ENCODE assay signal across 13 cellular contexts in genomic region chr9:127264462-127265040, GRCh38. TPM values are rescaled to one million over a fixed set of nuclear protein-coding genes. Genes with fewer than 3 reads are reported as not detected.
A peak's percentile ranks its signal among the peaks of the same experiment; 100 is the strongest.
DNase-seq lines count a peak whose midpoint lies in the region; ATAC-seq and TF ChIP-seq lines count a peak whose summit lies in the region.
"Had no signal": no experiment of that assay in that cellular context is flagged by ENCODE, and none has a peak within 500 bp of the region (broad histone marks: within the 10 kb centered on the region; RNA-seq: fewer than 3 reads in every experiment).

Gene GARNL3, plus strand, starts transcription at chr9:127264774. Its CDS starts 104 bp downstream, at chr9:127264878.

- H3K9me3 ChIP-seq in ascending aorta: no peaks in the 10 kb centered on the region
- H3K9me3 ChIP-seq: upper lobe of right lung had no signal

- H3K27ac ChIP-seq in ascending aorta (peak within 1 kb of the TSS; percentile 56 to 58), substantia nigra (ENCODE audit: low read depth, low read length, poor library complexity, severe bottlenecking) (peak within 1 kb of the TSS; percentile 73)
- H3K27ac ChIP-seq: upper lobe of right lung had no signal

- H3K4me3 ChIP-seq in LNCaP clone FGC (ENCODE audit: low read depth, low read length) (peak within 1 kb of the TSS; percentile 25), ascending aorta (no peak within 1 kb of the TSS)
- H3K4me3 ChIP-seq: upper lobe of right lung had no signal

- intact Hi-C loops in ascending aorta (cut with DNase I): no loop called here

- TF ChIP-seq CTCF in LNCaP clone FGC (IDR thresholded peaks at IDR 0.05; ENCODE audit: control insufficient read depth, extremely low read depth, insufficient read depth): no peak
- no peak for TF ChIP-seq CTCF in ascending aorta (IDR thresholded peaks at IDR 0.05)

- no peak for ATAC-seq in GM21786 (IDR thresholded peaks at IDR 0.05; ENCODE audit: unreplicated experiment)
- ATAC-seq: activated CD4-positive, CD25-positive, alpha-beta regulatory T cell treated with anti-CD3 and anti-CD28 coated beads, Interleukin-2, amount 50 U/mL, for 24 hours; naive thymus-derived CD4-positive, alpha-beta T cell; upper lobe of right lung had no signal

- peaks cover 10 to 32% of the 10 kb centered on the region in 2 donors for H3K4me1 ChIP-seq in ascending aorta
- H3K4me1 ChIP-seq: upper lobe of right lung had no signal

- DNase-seq in LNCaP clone FGC (ENCODE audit: low read depth): no peak
- DNase-seq in ascending aorta (ENCODE audit: low spot score in 2 of 2): no peak
- peak; percentile 39 for DNase-seq in iPS-NIHi7 (ENCODE audit: extremely low spot score)
- DNase-seq in substantia nigra (lab: John Stamatoyannopoulos, UW): peak in 11 of 49 donors; percentile 21 to 49 (median 28)
- no peak for DNase-seq in erythroblast (lab: John Stamatoyannopoulos, UW)
- DNase-seq in stimulated activated CD4-positive, alpha-beta T cell treated with anti-CD3 and anti-CD28 coated beads, Interleukin-4, amount 100 ng/mL, for 1 hour: no peak
- DNase-seq in GF-D8 (lab: John Stamatoyannopoulos, UW): no peak
- DNase-seq: activated effector memory CD4-positive, alpha-beta T cell treated with anti-CD3 and anti-CD28 coated beads, Interleukin-2, amount 50 U/mL, for 16 hours; naive thymus-derived CD4-positive, alpha-beta T cell; stimulated activated CD4-positive, alpha-beta T cell treated with anti-CD3 and anti-CD28 coated beads, Interleukin-4, amount 100 ng/mL, for 24 hours; upper lobe of right lung had no signal

- no peaks in the 10 kb centered on the region for H3K36me3 ChIP-seq in ascending aorta
- H3K36me3 ChIP-seq: upper lobe of right lung had no signal

- H3K27me3 ChIP-seq in ascending aorta: no peaks in the 10 kb centered on the region
- H3K27me3 ChIP-seq: upper lobe of right lung had no signal

- TF ChIP-seq POLR2A in erythroblast (IDR thresholded peaks at IDR 0.05; ENCODE audit: low read length): no peak

RNA-seq across cellular contexts. Expression of gene GARNL3, which starts in this region (rescaled TPM):
- total RNA-seq in ascending aorta: 162 TPM
